Comparison of ENCODE assay signal across 1 cellular context in the genomic region with DNA sequence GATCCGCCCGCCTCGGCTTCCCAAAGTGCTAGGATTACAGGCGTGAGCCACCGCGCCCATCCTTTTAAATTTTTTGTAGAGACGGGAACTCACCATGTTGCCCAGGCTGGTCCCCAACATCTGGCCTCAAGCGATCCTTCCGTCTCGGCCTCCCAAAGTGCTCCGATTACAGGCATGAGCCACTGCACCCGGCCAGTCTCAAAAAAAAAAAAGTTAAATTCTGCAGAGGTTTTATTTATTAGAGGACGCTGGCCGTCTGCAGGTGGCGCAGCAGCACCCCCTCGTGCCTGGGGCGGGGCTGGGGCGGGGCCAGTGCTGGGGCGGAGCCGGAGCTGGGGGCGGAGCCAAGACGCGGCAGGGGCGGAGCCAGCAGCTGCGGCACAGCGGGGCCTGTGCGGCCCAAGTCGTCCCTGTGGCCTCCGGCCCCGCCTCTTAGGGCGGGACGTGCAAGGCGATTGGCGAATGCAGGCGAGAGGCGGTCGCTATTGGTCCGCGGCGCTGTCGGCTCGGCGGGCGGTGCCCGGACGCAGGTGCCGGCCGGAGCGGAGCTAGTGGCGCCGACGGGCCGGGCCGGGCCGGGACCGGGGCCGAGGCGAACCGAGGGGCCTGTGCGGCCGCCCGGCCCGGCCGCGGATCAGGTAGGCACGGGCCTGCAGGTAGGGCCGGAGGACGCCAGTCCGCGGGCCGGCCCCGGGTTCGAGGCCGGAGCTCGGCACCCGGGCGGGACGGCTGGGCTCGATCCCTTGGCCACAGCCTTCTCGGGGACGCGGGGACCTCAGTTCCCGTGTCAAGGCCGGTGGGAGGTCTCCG.
TF ChIP-seq lines count a peak whose summit lies in the region.

A gene with protein sequence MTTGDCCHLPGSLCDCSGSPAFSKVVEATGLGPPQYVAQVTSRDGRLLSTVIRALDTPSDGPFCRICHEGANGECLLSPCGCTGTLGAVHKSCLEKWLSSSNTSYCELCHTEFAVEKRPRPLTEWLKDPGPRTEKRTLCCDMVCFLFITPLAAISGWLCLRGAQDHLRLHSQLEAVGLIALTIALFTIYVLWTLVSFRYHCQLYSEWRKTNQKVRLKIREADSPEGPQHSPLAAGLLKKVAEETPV (plus strand): TSS at position 523 of the 810 bp plus-strand sequence. CDS start 8,536 bp downstream, outside the sequence.

TF ChIP-seq in K562, 482 proteins besides CTCF, POLR2A, EP300 and RAD21 (continued from another document and continues in another):
- TF ChIP-seq, protein P1, sequence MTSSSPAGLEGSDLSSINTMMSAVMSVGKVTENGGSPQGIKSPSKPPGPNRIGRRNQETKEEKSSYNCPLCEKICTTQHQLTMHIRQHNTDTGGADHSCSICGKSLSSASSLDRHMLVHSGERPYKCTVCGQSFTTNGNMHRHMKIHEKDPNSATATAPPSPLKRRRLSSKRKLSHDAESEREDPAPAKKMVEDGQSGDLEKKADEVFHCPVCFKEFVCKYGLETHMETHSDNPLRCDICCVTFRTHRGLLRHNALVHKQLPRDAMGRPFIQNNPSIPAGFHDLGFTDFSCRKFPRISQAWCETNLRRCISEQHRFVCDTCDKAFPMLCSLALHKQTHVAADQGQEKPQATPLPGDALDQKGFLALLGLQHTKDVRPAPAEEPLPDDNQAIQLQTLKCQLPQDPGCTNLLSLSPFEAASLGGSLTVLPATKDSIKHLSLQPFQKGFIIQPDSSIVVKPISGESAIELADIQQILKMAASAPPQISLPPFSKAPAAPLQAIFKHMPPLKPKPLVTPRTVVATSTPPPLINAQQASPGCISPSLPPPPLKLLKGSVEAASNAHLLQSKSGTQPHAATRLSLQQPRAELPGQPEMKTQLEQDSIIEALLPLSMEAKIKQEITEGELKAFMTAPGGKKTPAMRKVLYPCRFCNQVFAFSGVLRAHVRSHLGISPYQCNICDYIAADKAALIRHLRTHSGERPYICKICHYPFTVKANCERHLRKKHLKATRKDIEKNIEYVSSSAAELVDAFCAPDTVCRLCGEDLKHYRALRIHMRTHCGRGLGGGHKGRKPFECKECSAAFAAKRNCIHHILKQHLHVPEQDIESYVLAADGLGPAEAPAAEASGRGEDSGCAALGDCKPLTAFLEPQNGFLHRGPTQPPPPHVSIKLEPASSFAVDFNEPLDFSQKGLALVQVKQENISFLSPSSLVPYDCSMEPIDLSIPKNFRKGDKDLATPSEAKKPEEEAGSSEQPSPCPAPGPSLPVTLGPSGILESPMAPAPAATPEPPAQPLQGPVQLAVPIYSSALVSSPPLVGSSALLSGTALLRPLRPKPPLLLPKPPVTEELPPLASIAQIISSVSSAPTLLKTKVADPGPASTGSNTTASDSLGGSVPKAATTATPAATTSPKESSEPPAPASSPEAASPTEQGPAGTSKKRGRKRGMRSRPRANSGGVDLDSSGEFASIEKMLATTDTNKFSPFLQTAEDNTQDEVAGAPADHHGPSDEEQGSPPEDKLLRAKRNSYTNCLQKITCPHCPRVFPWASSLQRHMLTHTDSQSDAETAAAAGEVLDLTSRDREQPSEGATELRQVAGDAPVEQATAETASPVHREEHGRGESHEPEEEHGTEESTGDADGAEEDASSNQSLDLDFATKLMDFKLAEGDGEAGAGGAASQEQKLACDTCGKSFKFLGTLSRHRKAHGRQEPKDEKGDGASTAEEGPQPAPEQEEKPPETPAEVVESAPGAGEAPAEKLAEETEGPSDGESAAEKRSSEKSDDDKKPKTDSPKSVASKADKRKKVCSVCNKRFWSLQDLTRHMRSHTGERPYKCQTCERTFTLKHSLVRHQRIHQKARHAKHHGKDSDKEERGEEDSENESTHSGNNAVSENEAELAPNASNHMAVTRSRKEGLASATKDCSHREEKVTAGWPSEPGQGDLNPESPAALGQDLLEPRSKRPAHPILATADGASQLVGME (CRISPR knock-in tag; IDR thresholded peaks at IDR 0.05): no peak
- TF ChIP-seq NFYB (IDR thresholded peaks at IDR 0.05; ENCODE audit: extremely low read depth, insufficient read length) (peak; percentile 78), SP2 (IDR thresholded peaks at IDR 0.05; ENCODE audit: extremely low read depth, low read depth, low read length, poor library complexity, severe bottlenecking) (peak; percentile 87), RBM39 (optimal IDR thresholded peaks at IDR 0.05; ENCODE audit: low read depth, low read length) (no peak), NRF1 (conservative IDR thresholded peaks at IDR 0.05 in 1 of 2, IDR thresholded peaks at IDR 0.05 in 1 of 2) (peak; percentile 65 to 75), MYNN (IDR thresholded peaks at IDR 0.05) (no peak), MYNN (CRISPR knock-in tag; IDR thresholded peaks at IDR 0.05) (no peak), SMAD4 (CRISPR knock-in tag; conservative IDR thresholded peaks at IDR 0.05) (peak; percentile 45), CREB1 (IDR thresholded peaks at IDR 0.05) (0 out of 2 replicates have a peak, but pooled peaks have one; percentile 41), CREB1 (CRISPR knock-in tag; IDR thresholded peaks at IDR 0.05) (no peak), RFX5 (IDR thresholded peaks at IDR 0.05; ENCODE audit: low read depth, low read length) (no peak), ZNF41 (CRISPR knock-in tag; conservative IDR thresholded peaks at IDR 0.05) (no peak), ZNF232 (CRISPR knock-in tag; IDR thresholded peaks at IDR 0.05) (no peak), ARHGAP35 (IDR thresholded peaks at IDR 0.05; ENCODE audit: partially characterized antibody) (no peak), ZSCAN29 (IDR thresholded peaks at IDR 0.05) (no peak), ZNF143 (CRISPR knock-in tag; IDR thresholded peaks at IDR 0.05) (no peak), NONO (IDR thresholded peaks at IDR 0.05; ENCODE audit: low read depth in 2 of 2, low read length in 1 of 2) (peak in 1 of 2 experiments; percentile 71; a peak in 1 of 4 replicates), YBX1 (IDR thresholded peaks at IDR 0.05) (no peak), FOXM1 (IDR thresholded peaks at IDR 0.05; ENCODE audit: low read depth) (no peak), FOXM1 (CRISPR knock-in tag; IDR thresholded peaks at IDR 0.05; ENCODE audit: low read depth) (no peak), ZNF239 (CRISPR knock-in tag; IDR thresholded peaks at IDR 0.05) (no peak), CBFB (CRISPR knock-in tag; IDR thresholded peaks at IDR 0.05) (no peak), CHD2 (IDR thresholded peaks at IDR 0.05; ENCODE audit: low read depth, low read length) (peak; percentile 83), STAT5A (IDR thresholded peaks at IDR 0.05; ENCODE audit: borderline replicate concordance, low read length) (no peak), ZNF551 (CRISPR knock-in tag; IDR thresholded peaks at IDR 0.05) (no peak)
- TF ChIP-seq, protein P2, sequence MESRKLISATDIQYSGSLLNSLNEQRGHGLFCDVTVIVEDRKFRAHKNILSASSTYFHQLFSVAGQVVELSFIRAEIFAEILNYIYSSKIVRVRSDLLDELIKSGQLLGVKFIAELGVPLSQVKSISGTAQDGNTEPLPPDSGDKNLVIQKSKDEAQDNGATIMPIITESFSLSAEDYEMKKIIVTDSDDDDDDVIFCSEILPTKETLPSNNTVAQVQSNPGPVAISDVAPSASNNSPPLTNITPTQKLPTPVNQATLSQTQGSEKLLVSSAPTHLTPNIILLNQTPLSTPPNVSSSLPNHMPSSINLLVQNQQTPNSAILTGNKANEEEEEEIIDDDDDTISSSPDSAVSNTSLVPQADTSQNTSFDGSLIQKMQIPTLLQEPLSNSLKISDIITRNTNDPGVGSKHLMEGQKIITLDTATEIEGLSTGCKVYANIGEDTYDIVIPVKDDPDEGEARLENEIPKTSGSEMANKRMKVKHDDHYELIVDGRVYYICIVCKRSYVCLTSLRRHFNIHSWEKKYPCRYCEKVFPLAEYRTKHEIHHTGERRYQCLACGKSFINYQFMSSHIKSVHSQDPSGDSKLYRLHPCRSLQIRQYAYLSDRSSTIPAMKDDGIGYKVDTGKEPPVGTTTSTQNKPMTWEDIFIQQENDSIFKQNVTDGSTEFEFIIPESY (CRISPR knock-in tag; IDR thresholded peaks at IDR 0.05): no peak
- TF ChIP-seq, protein P3, sequence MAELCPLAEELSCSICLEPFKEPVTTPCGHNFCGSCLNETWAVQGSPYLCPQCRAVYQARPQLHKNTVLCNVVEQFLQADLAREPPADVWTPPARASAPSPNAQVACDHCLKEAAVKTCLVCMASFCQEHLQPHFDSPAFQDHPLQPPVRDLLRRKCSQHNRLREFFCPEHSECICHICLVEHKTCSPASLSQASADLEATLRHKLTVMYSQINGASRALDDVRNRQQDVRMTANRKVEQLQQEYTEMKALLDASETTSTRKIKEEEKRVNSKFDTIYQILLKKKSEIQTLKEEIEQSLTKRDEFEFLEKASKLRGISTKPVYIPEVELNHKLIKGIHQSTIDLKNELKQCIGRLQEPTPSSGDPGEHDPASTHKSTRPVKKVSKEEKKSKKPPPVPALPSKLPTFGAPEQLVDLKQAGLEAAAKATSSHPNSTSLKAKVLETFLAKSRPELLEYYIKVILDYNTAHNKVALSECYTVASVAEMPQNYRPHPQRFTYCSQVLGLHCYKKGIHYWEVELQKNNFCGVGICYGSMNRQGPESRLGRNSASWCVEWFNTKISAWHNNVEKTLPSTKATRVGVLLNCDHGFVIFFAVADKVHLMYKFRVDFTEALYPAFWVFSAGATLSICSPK (IDR thresholded peaks at IDR 0.05; ENCODE audit: borderline replicate concordance): no peak
- TF ChIP-seq, protein P4, sequence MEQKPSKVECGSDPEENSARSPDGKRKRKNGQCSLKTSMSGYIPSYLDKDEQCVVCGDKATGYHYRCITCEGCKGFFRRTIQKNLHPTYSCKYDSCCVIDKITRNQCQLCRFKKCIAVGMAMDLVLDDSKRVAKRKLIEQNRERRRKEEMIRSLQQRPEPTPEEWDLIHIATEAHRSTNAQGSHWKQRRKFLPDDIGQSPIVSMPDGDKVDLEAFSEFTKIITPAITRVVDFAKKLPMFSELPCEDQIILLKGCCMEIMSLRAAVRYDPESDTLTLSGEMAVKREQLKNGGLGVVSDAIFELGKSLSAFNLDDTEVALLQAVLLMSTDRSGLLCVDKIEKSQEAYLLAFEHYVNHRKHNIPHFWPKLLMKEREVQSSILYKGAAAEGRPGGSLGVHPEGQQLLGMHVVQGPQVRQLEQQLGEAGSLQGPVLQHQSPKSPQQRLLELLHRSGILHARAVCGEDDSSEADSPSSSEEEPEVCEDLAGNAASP (IDR thresholded peaks at IDR 0.05): no peak
- TF ChIP-seq, protein P5, sequence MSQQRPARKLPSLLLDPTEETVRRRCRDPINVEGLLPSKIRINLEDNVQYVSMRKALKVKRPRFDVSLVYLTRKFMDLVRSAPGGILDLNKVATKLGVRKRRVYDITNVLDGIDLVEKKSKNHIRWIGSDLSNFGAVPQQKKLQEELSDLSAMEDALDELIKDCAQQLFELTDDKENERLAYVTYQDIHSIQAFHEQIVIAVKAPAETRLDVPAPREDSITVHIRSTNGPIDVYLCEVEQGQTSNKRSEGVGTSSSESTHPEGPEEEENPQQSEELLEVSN (IDR thresholded peaks at IDR 0.05; ENCODE audit: borderline replicate concordance in 1 of 2, extremely low read depth in 1 of 2, insufficient read depth in 1 of 2, insufficient read length in 1 of 2, low read depth in 1 of 2, low read length in 1 of 2, poor library complexity in 1 of 2, severe bottlenecking in 1 of 2): no peak
- TF ChIP-seq, protein P6, sequence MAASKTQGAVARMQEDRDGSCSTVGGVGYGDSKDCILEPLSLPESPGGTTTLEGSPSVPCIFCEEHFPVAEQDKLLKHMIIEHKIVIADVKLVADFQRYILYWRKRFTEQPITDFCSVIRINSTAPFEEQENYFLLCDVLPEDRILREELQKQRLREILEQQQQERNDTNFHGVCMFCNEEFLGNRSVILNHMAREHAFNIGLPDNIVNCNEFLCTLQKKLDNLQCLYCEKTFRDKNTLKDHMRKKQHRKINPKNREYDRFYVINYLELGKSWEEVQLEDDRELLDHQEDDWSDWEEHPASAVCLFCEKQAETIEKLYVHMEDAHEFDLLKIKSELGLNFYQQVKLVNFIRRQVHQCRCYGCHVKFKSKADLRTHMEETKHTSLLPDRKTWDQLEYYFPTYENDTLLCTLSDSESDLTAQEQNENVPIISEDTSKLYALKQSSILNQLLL (CRISPR knock-in tag; IDR thresholded peaks at IDR 0.05; ENCODE audit: borderline replicate concordance): no peak
- TF ChIP-seq, protein P7, sequence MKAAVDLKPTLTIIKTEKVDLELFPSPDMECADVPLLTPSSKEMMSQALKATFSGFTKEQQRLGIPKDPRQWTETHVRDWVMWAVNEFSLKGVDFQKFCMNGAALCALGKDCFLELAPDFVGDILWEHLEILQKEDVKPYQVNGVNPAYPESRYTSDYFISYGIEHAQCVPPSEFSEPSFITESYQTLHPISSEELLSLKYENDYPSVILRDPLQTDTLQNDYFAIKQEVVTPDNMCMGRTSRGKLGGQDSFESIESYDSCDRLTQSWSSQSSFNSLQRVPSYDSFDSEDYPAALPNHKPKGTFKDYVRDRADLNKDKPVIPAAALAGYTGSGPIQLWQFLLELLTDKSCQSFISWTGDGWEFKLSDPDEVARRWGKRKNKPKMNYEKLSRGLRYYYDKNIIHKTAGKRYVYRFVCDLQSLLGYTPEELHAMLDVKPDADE (conservative IDR thresholded peaks at IDR 0.05; ENCODE audit: control insufficient read depth, low read depth, low read length): 0 out of 2 replicates have a peak, but pooled peaks have one; percentile 29
- TF ChIP-seq, protein P8, sequence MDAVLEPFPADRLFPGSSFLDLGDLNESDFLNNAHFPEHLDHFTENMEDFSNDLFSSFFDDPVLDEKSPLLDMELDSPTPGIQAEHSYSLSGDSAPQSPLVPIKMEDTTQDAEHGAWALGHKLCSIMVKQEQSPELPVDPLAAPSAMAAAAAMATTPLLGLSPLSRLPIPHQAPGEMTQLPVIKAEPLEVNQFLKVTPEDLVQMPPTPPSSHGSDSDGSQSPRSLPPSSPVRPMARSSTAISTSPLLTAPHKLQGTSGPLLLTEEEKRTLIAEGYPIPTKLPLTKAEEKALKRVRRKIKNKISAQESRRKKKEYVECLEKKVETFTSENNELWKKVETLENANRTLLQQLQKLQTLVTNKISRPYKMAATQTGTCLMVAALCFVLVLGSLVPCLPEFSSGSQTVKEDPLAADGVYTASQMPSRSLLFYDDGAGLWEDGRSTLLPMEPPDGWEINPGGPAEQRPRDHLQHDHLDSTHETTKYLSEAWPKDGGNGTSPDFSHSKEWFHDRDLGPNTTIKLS (IDR thresholded peaks at IDR 0.05; ENCODE audit: borderline replicate concordance, low read depth): no peak
- TF ChIP-seq, protein P9, sequence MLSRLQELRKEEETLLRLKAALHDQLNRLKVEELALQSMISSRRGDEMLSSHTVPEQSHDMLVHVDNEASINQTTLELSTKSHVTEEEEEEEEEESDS (CRISPR knock-in tag; IDR thresholded peaks at IDR 0.05): no peak
- TF ChIP-seq, protein P10, sequence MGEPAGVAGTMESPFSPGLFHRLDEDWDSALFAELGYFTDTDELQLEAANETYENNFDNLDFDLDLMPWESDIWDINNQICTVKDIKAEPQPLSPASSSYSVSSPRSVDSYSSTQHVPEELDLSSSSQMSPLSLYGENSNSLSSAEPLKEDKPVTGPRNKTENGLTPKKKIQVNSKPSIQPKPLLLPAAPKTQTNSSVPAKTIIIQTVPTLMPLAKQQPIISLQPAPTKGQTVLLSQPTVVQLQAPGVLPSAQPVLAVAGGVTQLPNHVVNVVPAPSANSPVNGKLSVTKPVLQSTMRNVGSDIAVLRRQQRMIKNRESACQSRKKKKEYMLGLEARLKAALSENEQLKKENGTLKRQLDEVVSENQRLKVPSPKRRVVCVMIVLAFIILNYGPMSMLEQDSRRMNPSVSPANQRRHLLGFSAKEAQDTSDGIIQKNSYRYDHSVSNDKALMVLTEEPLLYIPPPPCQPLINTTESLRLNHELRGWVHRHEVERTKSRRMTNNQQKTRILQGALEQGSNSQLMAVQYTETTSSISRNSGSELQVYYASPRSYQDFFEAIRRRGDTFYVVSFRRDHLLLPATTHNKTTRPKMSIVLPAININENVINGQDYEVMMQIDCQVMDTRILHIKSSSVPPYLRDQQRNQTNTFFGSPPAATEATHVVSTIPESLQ (CRISPR knock-in tag; IDR thresholded peaks at IDR 0.05): no peak
